8 cellular contexts compared by ENCODE assay signal in genomic region chr22:38034278-38034882, GRCh38. TPM values are rescaled to one million over a fixed set of nuclear protein-coding genes. Genes with fewer than 3 reads are reported as not detected.
DNase-seq lines count a peak whose midpoint lies in the region; ATAC-seq and TF ChIP-seq lines count a peak whose summit lies in the region.

No MANE protein-coding gene starts in this region.

- H3K4me2 ChIP-seq in neuronal stem cell (ENCODE audit: insufficient read depth, low read length, poor library complexity, severe bottlenecking): no peak overlapping the region

- H2BK12ac ChIP-seq in neuronal stem cell (ENCODE audit: low read length): peak overlapping the region; percentile 100

- peak overlapping the region; percentile 57 for H2BK15ac ChIP-seq in neuronal stem cell (ENCODE audit: low read length)

- peak overlapping the region; percentile 79 for H2AFZ ChIP-seq in neuronal stem cell (ENCODE audit: low read length)

- H3K27ac ChIP-seq in HEK293 (ENCODE audit: extremely low read depth, low read depth, low read length): no peak overlapping the region; the same call in 1 of the 2 replicates
- peak overlapping the region; percentile 70 for H3K27ac ChIP-seq in neuronal stem cell (replicated peaks; ENCODE audit: low read length)

- DNase-seq in SW480 (ENCODE audit: low spot score): peak; percentile 21
- peak; percentile 89 to 96 for DNase-seq in foreskin fibroblast
- peak; percentile 43 for DNase-seq in neuronal stem cell (ENCODE audit: low spot score)
- no peak for DNase-seq in KG1 (lab: John Stamatoyannopoulos, UW)
- DNase-seq in T-helper 9 cell: no peak
- no peak for DNase-seq in effector CD4-positive, alpha-beta T cell

- TF ChIP-seq CTCF in HEK293 (tag by site-specific recombination; IDR thresholded peaks at IDR 0.05): no peak
- no peak for TF ChIP-seq CTCF in foreskin fibroblast (IDR thresholded peaks at IDR 0.05; ENCODE audit: low read depth, low read length)

- no peak overlapping the region for H3K4me3 ChIP-seq in HEK293 (ENCODE audit: low read depth, low read length)
- no peak overlapping the region for H3K4me3 ChIP-seq in foreskin fibroblast (ENCODE audit: low read depth in 1 of 2, low read length in 2 of 2)
- H3K4me3 ChIP-seq in neuronal stem cell (ENCODE audit: low read length in 2 of 2): no peak overlapping the region

- H2BK5ac ChIP-seq in neuronal stem cell (ENCODE audit: low read length): peak overlapping the region; percentile 98

- H3K36me3 ChIP-seq in HEK293 (ENCODE audit: control insufficient read depth in 2 of 2, insufficient read depth in 1 of 2, low read length in 2 of 2) (no peaks in the 10 kb centered on the region), neuronal stem cell (replicated peaks in 1 of 2; ENCODE audit: control insufficient read depth in 2 of 2, insufficient read depth in 2 of 2, low read length in 2 of 2) (no peaks in the 10 kb centered on the region)

- peak overlapping the region; percentile 100 for H3K18ac ChIP-seq in neuronal stem cell (ENCODE audit: low read length)

- peak overlapping the region; percentile 57 for H3K14ac ChIP-seq in neuronal stem cell (ENCODE audit: low read length)

- peak overlapping the region; percentile 83 for H3K23ac ChIP-seq in neuronal stem cell (ENCODE audit: low read depth, low read length, poor library complexity)

- H3K27me3 ChIP-seq in neuronal stem cell (ENCODE audit: control insufficient read depth in 3 of 3, insufficient read depth in 3 of 3, low read depth in 1 of 3, low read length in 3 of 3): no peaks in the 10 kb centered on the region

- ATAC-seq in HG03135 (IDR thresholded peaks at IDR 0.05; ENCODE audit: unreplicated experiment): no peak

- H4K91ac ChIP-seq in neuronal stem cell (ENCODE audit: low read depth, low read length, poor library complexity): peak overlapping the region; percentile 67

- H3K4me1 ChIP-seq in HEK293 (ENCODE audit: control insufficient read depth, insufficient read depth, low read length) (no peaks in the 10 kb centered on the region), neuronal stem cell (ENCODE audit: control insufficient read depth in 2 of 2, insufficient read depth in 1 of 2, low read depth in 1 of 2, low read length in 2 of 2) (peaks cover 43 to 47% of the 10 kb centered on the region in 2 donors)

- no peaks in the 10 kb centered on the region for H3K79me1 ChIP-seq in neuronal stem cell (ENCODE audit: low read depth, low read length)

- no CpG with 5 or more reads among the region's 15 CpGs for WGBS in neuronal stem cell (ENCODE audit: extremely low coverage in 2 of 2, insufficient read length in 2 of 2, insufficient replicate concordance in 1 of 2), 2 donors

- POLR2A ChIA-PET in HEK293 (lab: Yijun Ruan, JAX): interaction anchor here (0.5 to 1.4 kb wide), 10 partner anchors 8 to 227 kb away, joined by 3 to 6 read pairs (median 3); partner anchors contain the start of genes GCAT and PICK1

- no peak overlapping the region for H3K9ac ChIP-seq in neuronal stem cell (ENCODE audit: low read depth, low read length, poor library complexity)

- peak overlapping the region; percentile 99 for H2AK5ac ChIP-seq in neuronal stem cell (ENCODE audit: low read depth, low read length)

- peak overlapping the region; percentile 100 for H4K8ac ChIP-seq in neuronal stem cell (ENCODE audit: low read depth, low read length)

- peak overlapping the region; percentile 89 for H2BK120ac ChIP-seq in neuronal stem cell (ENCODE audit: low read depth, low read length)

- no peaks in the 10 kb centered on the region for H3K9me3 ChIP-seq in HEK293 (ENCODE audit: control insufficient read depth, insufficient read depth, low read depth, low read length)
- no peaks in the 10 kb centered on the region for H3K9me3 ChIP-seq in neuronal stem cell (replicated peaks in 1 of 2; ENCODE audit: control insufficient read depth in 2 of 2, insufficient read depth in 1 of 2, low read depth in 1 of 2, low read length in 2 of 2)

- CTCF ChIA-PET in HEK293 (lab: Yijun Ruan, JAX): interaction anchor here (0.6 to 1.5 kb wide), 5 partner anchors 18 to 489 kb away, joined by 3 to 11 read pairs (median 4); partner anchors contain the start of gene GCAT

- peak overlapping the region; percentile 39 for H3K4ac ChIP-seq in neuronal stem cell (ENCODE audit: low read length)

TF ChIP-seq in HEK293, 187 proteins besides CTCF, POLR2A, EP300 and RAD21 (continues in another document):
- TF ChIP-seq KLF8 (tag by site-specific recombination; IDR thresholded peaks at IDR 0.05): peak; percentile 59; the same call in 1 of the 2 replicates
- TF ChIP-seq ZNF423 (tag by site-specific recombination; IDR thresholded peaks at IDR 0.05): peak; percentile 60; the same call in 1 of the 2 replicates
- TF ChIP-seq PATZ1 (tag by site-specific recombination; IDR thresholded peaks at IDR 0.05): peak; percentile 83
- TF ChIP-seq ZNF639 (tag by site-specific recombination; IDR thresholded peaks at IDR 0.05): peak; percentile 85
- TF ChIP-seq ZSCAN4 (tag by site-specific recombination; IDR thresholded peaks at IDR 0.05): peak; percentile 19; the same call in 1 of the 2 replicates
- peak; percentile 79 for TF ChIP-seq ZNF629 (tag by site-specific recombination; IDR thresholded peaks at IDR 0.05)
- TF ChIP-seq ZBTB17 (tag by site-specific recombination; IDR thresholded peaks at IDR 0.05): peak; percentile 33; the same call in 1 of the 2 replicates
- TF ChIP-seq EGR2 (tag by site-specific recombination; IDR thresholded peaks at IDR 0.05; ENCODE audit: low read depth): 0 out of 2 replicates have a peak, but pooled peaks have one; percentile 23
- 0 out of 2 replicates have a peak, but pooled peaks have one; percentile 60 for TF ChIP-seq BCL11A (tag by site-specific recombination; IDR thresholded peaks at IDR 0.05; ENCODE audit: low read depth)
- TF ChIP-seq ZBTB26 (tag by site-specific recombination; optimal IDR thresholded peaks at IDR 0.05): peak; percentile 7
- TF ChIP-seq ZNF571 (tag by site-specific recombination; IDR thresholded peaks at IDR 0.05): no peak

RNA-seq across cellular contexts. Expression of gene PICK1, which starts 22.8 kb away (rescaled TPM):
- 8.4 TPM for polyA plus RNA-seq in neuronal stem cell (2013, experiment 1 of 2)
- 8.2 TPM for polyA plus RNA-seq in neuronal stem cell (2013, experiment 2 of 2)

RNA-seq across cellular contexts. Expression of gene SLC16A8, which starts 49.6 kb away (rescaled TPM):
- 1.3 TPM for polyA plus RNA-seq in neuronal stem cell (2013, experiment 1 of 2)
- 0.91 TPM for polyA plus RNA-seq in neuronal stem cell (2013, experiment 2 of 2)

RNA-seq across cellular contexts. Expression of gene SOX10, which starts 50.0 kb away (rescaled TPM):
- 1.5 TPM for polyA plus RNA-seq in neuronal stem cell (2013, experiment 1 of 2)
- 1.4 TPM for polyA plus RNA-seq in neuronal stem cell (2013, experiment 2 of 2)

Comparison
In these comparisons a context has a peak if more than half of its experiments do, and no peak if none do; other contexts are left out.
1. DNase-seq: peak in SW480 (single experiment), foreskin fibroblast (2 of 2) and neuronal stem cell (single experiment); none in KG1 (single experiment), T-helper 9 cell (single experiment) and effector CD4-positive, alpha-beta T cell (single experiment).